1 cellular context compared by ENCODE assay signal in the genomic region with DNA sequence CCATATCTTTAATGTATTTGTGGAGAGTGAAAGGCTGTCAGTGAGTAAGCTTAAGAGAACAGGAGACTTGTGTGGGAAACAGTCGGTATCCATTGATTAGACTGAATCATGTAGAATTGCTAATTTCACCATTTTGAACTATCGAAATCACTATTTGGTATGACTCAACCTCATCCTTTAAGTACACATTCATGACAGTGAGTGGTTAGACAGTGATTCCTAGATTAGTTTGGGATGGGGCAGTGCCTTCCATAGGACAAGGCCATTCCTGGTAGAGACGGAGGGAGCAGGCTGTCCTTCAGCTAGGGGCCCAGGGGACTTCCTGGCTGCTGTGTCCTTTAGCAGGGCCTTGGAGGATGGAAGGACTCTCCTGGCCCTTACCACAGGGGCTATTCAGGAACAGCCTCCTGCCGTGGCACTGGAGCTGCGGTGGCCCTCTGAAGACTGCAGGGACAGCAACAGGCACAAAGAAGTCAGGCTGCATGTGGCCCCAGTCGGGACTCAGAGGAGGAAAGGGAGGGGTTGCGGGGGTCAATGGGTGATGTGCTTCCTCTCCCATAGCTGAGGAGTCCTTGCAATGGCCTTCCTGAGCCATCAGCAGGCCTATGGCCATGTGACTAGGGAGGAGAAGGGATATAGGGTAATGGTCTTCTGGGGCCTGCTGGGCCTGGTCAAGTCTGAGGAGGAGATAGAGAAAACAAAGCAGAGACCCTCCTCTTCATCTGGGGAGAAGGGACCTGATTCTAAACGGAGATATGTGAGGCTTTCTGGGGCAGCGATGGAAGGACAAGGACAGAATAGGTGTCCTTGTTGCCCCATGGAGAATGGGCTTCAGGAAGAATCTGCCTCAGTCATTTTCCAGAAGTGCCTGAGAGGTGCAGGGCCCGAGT.
TF ChIP-seq lines count a peak whose summit lies in the region.

No MANE protein-coding gene starts in this region.

TF ChIP-seq in HepG2, 621 proteins besides CTCF, POLR2A, EP300 and RAD21 (continued from another document and continues in another):
- TF ChIP-seq, protein P1, sequence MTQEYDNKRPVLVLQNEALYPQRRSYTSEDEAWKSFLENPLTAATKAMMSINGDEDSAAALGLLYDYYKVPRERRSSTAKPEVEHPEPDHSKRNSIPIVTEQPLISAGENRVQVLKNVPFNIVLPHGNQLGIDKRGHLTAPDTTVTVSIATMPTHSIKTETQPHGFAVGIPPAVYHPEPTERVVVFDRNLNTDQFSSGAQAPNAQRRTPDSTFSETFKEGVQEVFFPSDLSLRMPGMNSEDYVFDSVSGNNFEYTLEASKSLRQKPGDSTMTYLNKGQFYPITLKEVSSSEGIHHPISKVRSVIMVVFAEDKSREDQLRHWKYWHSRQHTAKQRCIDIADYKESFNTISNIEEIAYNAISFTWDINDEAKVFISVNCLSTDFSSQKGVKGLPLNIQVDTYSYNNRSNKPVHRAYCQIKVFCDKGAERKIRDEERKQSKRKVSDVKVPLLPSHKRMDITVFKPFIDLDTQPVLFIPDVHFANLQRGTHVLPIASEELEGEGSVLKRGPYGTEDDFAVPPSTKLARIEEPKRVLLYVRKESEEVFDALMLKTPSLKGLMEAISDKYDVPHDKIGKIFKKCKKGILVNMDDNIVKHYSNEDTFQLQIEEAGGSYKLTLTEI (CRISPR knock-in tag; conservative IDR thresholded peaks at IDR 0.05) = no peak
- TF ChIP-seq HNF4A (CRISPR knock-in tag; IDR thresholded peaks at IDR 0.05) = 0 out of 2 replicates have a peak, but pooled peaks have one; percentile 1
- no peak for TF ChIP-seq TRIM24 (CRISPR knock-in tag; IDR thresholded peaks at IDR 0.05)
- no peak; the same call in 1 of the 2 replicates for TF ChIP-seq SMAD1 (CRISPR knock-in tag; IDR thresholded peaks at IDR 0.05; ENCODE audit: borderline replicate concordance, low read depth)
- no peak for TF ChIP-seq RFXANK (CRISPR knock-in tag; IDR thresholded peaks at IDR 0.05)
- no peak; the same call in 1 of the 2 replicates for TF ChIP-seq HMG20A (CRISPR knock-in tag; IDR thresholded peaks at IDR 0.05; ENCODE audit: borderline replicate concordance)
- TF ChIP-seq LCORL (IDR thresholded peaks at IDR 0.05) = no peak
- TF ChIP-seq LCORL (CRISPR knock-in tag; IDR thresholded peaks at IDR 0.05) = peak; percentile 72
- no peak for TF ChIP-seq DNMT1 (CRISPR knock-in tag; IDR thresholded peaks at IDR 0.05)
- no peak for TF ChIP-seq ZNF567 (CRISPR knock-in tag; IDR thresholded peaks at IDR 0.05; ENCODE audit: borderline replicate concordance)
- TF ChIP-seq ZNF225 (CRISPR knock-in tag; IDR thresholded peaks at IDR 0.05) = peak; percentile 16; the same call in 1 of the 2 replicates
- TF ChIP-seq ZNF629 (CRISPR knock-in tag; conservative IDR thresholded peaks at IDR 0.05) = no peak
- peak; percentile 31; the same call in 1 of the 2 replicates for TF ChIP-seq ZFY (CRISPR knock-in tag; IDR thresholded peaks at IDR 0.05)
- TF ChIP-seq ZNF280B (CRISPR knock-in tag; IDR thresholded peaks at IDR 0.05; ENCODE audit: borderline replicate concordance) = peak; percentile 23; the same call in 1 of the 2 replicates
- peak; percentile 16; the same call in 1 of the 2 replicates for TF ChIP-seq NR2F2 (IDR thresholded peaks at IDR 0.05; ENCODE audit: borderline replicate concordance, low read depth)
- TF ChIP-seq ZMYM2 (CRISPR knock-in tag; IDR thresholded peaks at IDR 0.05) = peak; percentile 17; the same call in 1 of the 2 replicates
- TF ChIP-seq SRSF1 (optimal IDR thresholded peaks at IDR 0.05; ENCODE audit: low read depth, low read length) = no peak
- TF ChIP-seq RARA (CRISPR knock-in tag; IDR thresholded peaks at IDR 0.05) = peak; percentile 55; the same call in 1 of the 2 replicates
- TF ChIP-seq CAMTA2 (CRISPR knock-in tag; IDR thresholded peaks at IDR 0.05; ENCODE audit: borderline replicate concordance) = no peak
- TF ChIP-seq ZNF703 (CRISPR knock-in tag; IDR thresholded peaks at IDR 0.05; ENCODE audit: borderline replicate concordance) = no peak
- TF ChIP-seq ZNF12 (CRISPR knock-in tag; IDR thresholded peaks at IDR 0.05) = no peak; the same call in 1 of the 2 replicates
- TF ChIP-seq, protein P2, sequence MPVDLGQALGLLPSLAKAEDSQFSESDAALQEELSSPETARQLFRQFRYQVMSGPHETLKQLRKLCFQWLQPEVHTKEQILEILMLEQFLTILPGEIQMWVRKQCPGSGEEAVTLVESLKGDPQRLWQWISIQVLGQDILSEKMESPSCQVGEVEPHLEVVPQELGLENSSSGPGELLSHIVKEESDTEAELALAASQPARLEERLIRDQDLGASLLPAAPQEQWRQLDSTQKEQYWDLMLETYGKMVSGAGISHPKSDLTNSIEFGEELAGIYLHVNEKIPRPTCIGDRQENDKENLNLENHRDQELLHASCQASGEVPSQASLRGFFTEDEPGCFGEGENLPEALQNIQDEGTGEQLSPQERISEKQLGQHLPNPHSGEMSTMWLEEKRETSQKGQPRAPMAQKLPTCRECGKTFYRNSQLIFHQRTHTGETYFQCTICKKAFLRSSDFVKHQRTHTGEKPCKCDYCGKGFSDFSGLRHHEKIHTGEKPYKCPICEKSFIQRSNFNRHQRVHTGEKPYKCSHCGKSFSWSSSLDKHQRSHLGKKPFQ (CRISPR knock-in tag; IDR thresholded peaks at IDR 0.05; ENCODE audit: insufficient replicate concordance) = no peak
- TF ChIP-seq PCBP1 (IDR thresholded peaks at IDR 0.05; ENCODE audit: borderline replicate concordance, low read depth, low read length) = 0 out of 2 replicates have a peak, but pooled peaks have one; percentile 69
- TF ChIP-seq HES4 (CRISPR knock-in tag; IDR thresholded peaks at IDR 0.05; ENCODE audit: borderline replicate concordance) = no peak
- TF ChIP-seq ZNF570 (CRISPR knock-in tag; IDR thresholded peaks at IDR 0.05; ENCODE audit: borderline replicate concordance) = 0 out of 2 replicates have a peak, but pooled peaks have one; percentile 25
- no peak; the same call in 1 of the 2 replicates for TF ChIP-seq ZNF296 (CRISPR knock-in tag; conservative IDR thresholded peaks at IDR 0.05)
- no peak for TF ChIP-seq ZNF598 (CRISPR knock-in tag; IDR thresholded peaks at IDR 0.05; ENCODE audit: borderline replicate concordance)
- TF ChIP-seq SSRP1 (CRISPR knock-in tag; IDR thresholded peaks at IDR 0.05) = peak; percentile 94
- TF ChIP-seq HIVEP1 (CRISPR knock-in tag; IDR thresholded peaks at IDR 0.05) = 0 out of 2 replicates have a peak, but pooled peaks have one; percentile 41
- TF ChIP-seq ZNF564 (CRISPR knock-in tag; IDR thresholded peaks at IDR 0.05) = 0 out of 2 replicates have a peak, but pooled peaks have one; percentile 44
- peak; percentile 19 for TF ChIP-seq XRCC5 (optimal IDR thresholded peaks at IDR 0.05; ENCODE audit: low read length)
- no peak for TF ChIP-seq ZNF878 (CRISPR knock-in tag; IDR thresholded peaks at IDR 0.05)
- TF ChIP-seq ZNF816 (CRISPR knock-in tag; IDR thresholded peaks at IDR 0.05; ENCODE audit: borderline replicate concordance) = 0 out of 2 replicates have a peak, but pooled peaks have one; percentile 40
- TF ChIP-seq POLR2AphosphoS5 (IDR thresholded peaks at IDR 0.05; ENCODE audit: low read depth, low read length) = peak; percentile 71
- peak; percentile 59 for TF ChIP-seq TBX2 (CRISPR knock-in tag; IDR thresholded peaks at IDR 0.05; ENCODE audit: borderline replicate concordance)
- no peak for TF ChIP-seq ZNF496 (CRISPR knock-in tag; IDR thresholded peaks at IDR 0.05; ENCODE audit: insufficient replicate concordance)
- TF ChIP-seq FOXA3 (CRISPR knock-in tag; IDR thresholded peaks at IDR 0.05) = peak; percentile 57
- no peak; the same call in 1 of the 2 replicates for TF ChIP-seq MYC (CRISPR knock-in tag; IDR thresholded peaks at IDR 0.05; ENCODE audit: borderline replicate concordance)
- TF ChIP-seq ZNF558 (CRISPR knock-in tag; IDR thresholded peaks at IDR 0.05; ENCODE audit: borderline replicate concordance) = peak; percentile 96
- peak; percentile 62 for TF ChIP-seq POGK (CRISPR knock-in tag; conservative IDR thresholded peaks at IDR 0.05)
- no peak for TF ChIP-seq PAX8 (CRISPR knock-in tag; IDR thresholded peaks at IDR 0.05; ENCODE audit: borderline replicate concordance)
- TF ChIP-seq ZNF331 (CRISPR knock-in tag; IDR thresholded peaks at IDR 0.05) = no peak
- no peak for TF ChIP-seq ZNF780A (CRISPR knock-in tag; IDR thresholded peaks at IDR 0.05)
- no peak for TF ChIP-seq ZNF235 (CRISPR knock-in tag; IDR thresholded peaks at IDR 0.05; ENCODE audit: borderline replicate concordance)
- TF ChIP-seq NFIC (IDR thresholded peaks at IDR 0.05; ENCODE audit: low read length) = peak; percentile 31
- no peak for TF ChIP-seq ZNF672 (CRISPR knock-in tag; IDR thresholded peaks at IDR 0.05)
- TF ChIP-seq PBX2 (CRISPR knock-in tag; IDR thresholded peaks at IDR 0.05) = no peak
- TF ChIP-seq GATA4 (IDR thresholded peaks at IDR 0.05; ENCODE audit: borderline replicate concordance, low read depth) = peak; percentile 1; the same call in 1 of the 2 replicates
- TF ChIP-seq, protein P3, sequence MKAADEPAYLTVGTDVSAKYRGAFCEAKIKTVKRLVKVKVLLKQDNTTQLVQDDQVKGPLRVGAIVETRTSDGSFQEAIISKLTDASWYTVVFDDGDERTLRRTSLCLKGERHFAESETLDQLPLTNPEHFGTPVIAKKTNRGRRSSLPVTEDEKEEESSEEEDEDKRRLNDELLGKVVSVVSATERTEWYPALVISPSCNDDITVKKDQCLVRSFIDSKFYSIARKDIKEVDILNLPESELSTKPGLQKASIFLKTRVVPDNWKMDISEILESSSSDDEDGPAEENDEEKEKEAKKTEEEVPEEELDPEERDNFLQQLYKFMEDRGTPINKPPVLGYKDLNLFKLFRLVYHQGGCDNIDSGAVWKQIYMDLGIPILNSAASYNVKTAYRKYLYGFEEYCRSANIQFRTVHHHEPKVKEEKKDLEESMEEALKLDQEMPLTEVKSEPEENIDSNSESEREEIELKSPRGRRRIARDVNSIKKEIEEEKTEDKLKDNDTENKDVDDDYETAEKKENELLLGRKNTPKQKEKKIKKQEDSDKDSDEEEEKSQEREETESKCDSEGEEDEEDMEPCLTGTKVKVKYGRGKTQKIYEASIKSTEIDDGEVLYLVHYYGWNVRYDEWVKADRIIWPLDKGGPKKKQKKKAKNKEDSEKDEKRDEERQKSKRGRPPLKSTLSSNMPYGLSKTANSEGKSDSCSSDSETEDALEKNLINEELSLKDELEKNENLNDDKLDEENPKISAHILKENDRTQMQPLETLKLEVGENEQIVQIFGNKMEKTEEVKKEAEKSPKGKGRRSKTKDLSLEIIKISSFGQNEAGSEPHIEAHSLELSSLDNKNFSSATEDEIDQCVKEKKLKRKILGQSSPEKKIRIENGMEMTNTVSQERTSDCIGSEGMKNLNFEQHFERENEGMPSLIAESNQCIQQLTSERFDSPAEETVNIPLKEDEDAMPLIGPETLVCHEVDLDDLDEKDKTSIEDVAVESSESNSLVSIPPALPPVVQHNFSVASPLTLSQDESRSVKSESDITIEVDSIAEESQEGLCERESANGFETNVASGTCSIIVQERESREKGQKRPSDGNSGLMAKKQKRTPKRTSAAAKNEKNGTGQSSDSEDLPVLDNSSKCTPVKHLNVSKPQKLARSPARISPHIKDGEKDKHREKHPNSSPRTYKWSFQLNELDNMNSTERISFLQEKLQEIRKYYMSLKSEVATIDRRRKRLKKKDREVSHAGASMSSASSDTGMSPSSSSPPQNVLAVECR (CRISPR knock-in tag; IDR thresholded peaks at IDR 0.05; ENCODE audit: borderline replicate concordance) = 0 out of 2 replicates have a peak, but pooled peaks have one; percentile 39
- TF ChIP-seq CC2D1A (CRISPR knock-in tag; IDR thresholded peaks at IDR 0.05) = no peak
- TF ChIP-seq GFI1 (CRISPR knock-in tag; IDR thresholded peaks at IDR 0.05; ENCODE audit: borderline replicate concordance) = peak; percentile 95
- no peak for TF ChIP-seq ZNF883 (CRISPR knock-in tag; IDR thresholded peaks at IDR 0.05; ENCODE audit: not compliant biosample characterization)
- peak; percentile 34 for TF ChIP-seq CBX1 (IDR thresholded peaks at IDR 0.05; ENCODE audit: low read depth)
- TF ChIP-seq ATM (IDR thresholded peaks at IDR 0.05; ENCODE audit: borderline replicate concordance) = no peak
